Comparison of ENCODE assay signal across 23 cellular contexts in the genomic region with DNA sequence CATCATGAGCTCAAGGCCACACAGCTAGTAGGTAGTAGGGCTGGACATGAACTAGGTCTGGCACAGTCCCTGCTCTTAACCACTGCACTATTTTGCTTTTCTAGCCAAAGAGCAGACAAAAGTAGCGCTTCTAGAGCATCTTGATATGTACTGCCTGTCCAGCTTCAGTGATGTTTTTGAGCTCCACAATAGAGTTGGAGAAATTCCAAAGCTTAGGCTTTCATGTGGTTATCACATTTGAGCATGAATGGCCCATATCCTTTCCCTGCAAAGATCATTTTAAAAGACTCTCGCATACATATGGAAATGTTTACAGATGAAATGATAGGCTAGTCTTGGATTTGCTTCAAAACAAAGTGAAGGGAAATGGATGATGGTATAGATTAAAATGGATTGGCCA.
DNase-seq lines count a peak whose midpoint lies in the region; ATAC-seq and TF ChIP-seq lines count a peak whose summit lies in the region.
"Had no signal": no experiment of that assay in that cellular context is flagged by ENCODE, and none has a peak within 500 bp of the region (broad histone marks: within the 10 kb centered on the region; RNA-seq: fewer than 3 reads in every experiment).

No MANE protein-coding gene starts in this region.

- H4K12ac ChIP-seq in trophoblast cell (ENCODE audit: low read depth, low read length): no peak overlapping the region

- H3K18ac ChIP-seq in trophoblast cell (ENCODE audit: low read length): no peak overlapping the region

- H2AK5ac ChIP-seq in trophoblast cell (ENCODE audit: low read length): no peak overlapping the region

- H3K27ac ChIP-seq in gastrocnemius medialis (peak overlapping the region; percentile 83 to 91 (median 88)), trophoblast cell (ENCODE audit: low read depth, low read length) (no peak overlapping the region), lower lobe of right lung (no peak overlapping the region)

- no peak overlapping the region for H4K8ac ChIP-seq in trophoblast cell (ENCODE audit: low read depth, low read length)

- H3K4me2 ChIP-seq in trophoblast cell (ENCODE audit: low read length): no peak overlapping the region

- no peak overlapping the region for H4K91ac ChIP-seq in trophoblast cell (ENCODE audit: low read depth, low read length)

- H3K23ac ChIP-seq in trophoblast cell (ENCODE audit: low read length): no peak overlapping the region

- H3K9ac ChIP-seq in trophoblast cell (ENCODE audit: low read length): no peak overlapping the region

- H3K79me2 ChIP-seq in trophoblast cell (ENCODE audit: control insufficient read depth, insufficient read depth, low read length, poor library complexity): no peaks in the 10 kb centered on the region

- TF ChIP-seq CTCF in HFF-Myc (IDR thresholded peaks at IDR 0.05; ENCODE audit: low read depth, low read length, missing control alignments) (no peak), fibroblast of pulmonary artery (IDR thresholded peaks at IDR 0.05; ENCODE audit: low read length, missing control alignments) (no peak), gastrocnemius medialis (IDR thresholded peaks at IDR 0.05 in 4 of 5, conservative IDR thresholded peaks at IDR 0.05 in 1 of 5) (no peak), lower lobe of right lung (IDR thresholded peaks at IDR 0.05) (no peak)

- H2BK12ac ChIP-seq in trophoblast cell (ENCODE audit: low read length): no peak overlapping the region

- H3K4ac ChIP-seq in trophoblast cell (ENCODE audit: low read depth, low read length): no peak overlapping the region

- H2BK120ac ChIP-seq in trophoblast cell (ENCODE audit: insufficient read depth, low read length, poor library complexity): no peak overlapping the region

- H3K9me3 ChIP-seq in gastrocnemius medialis: no peaks in the 10 kb centered on the region
- H3K9me3 ChIP-seq in trophoblast cell (ENCODE audit: insufficient read depth, low read depth, low read length): no peaks in the 10 kb centered on the region
- H3K9me3 ChIP-seq in lower lobe of right lung: no peaks in the 10 kb centered on the region
- H3K9me3 ChIP-seq: ovary, Peyer's patch had no signal

- H3K27me3 ChIP-seq in gastrocnemius medialis (no peaks in the 10 kb centered on the region), trophoblast cell (ENCODE audit: insufficient read depth, low read length) (no peaks in the 10 kb centered on the region), lower lobe of right lung (ENCODE audit: low read depth) (no peaks in the 10 kb centered on the region)
- H3K27me3 ChIP-seq: ovary, Peyer's patch had no signal

- H3K14ac ChIP-seq in trophoblast cell (ENCODE audit: low read length): no peak overlapping the region

- in situ Hi-C loops in gastrocnemius medialis (cut with MboI; ENCODE audit: low sequenced_read_pairs in 4 of 4): loop anchor here in 2 of 4 donors (25.0 kb wide), 2 partner anchors 392 to 808 kb away; no protein-coding TSS in a partner anchor

- WGBS in trophoblast cell (ENCODE audit: extremely low coverage, insufficient coverage, insufficient read length): no CpG with 5 or more reads among the region's 2 CpGs

- no peak for TF ChIP-seq POLR2A in gastrocnemius medialis (IDR thresholded peaks at IDR 0.05)

- peaks cover 0 to 15% of the 10 kb centered on the region in 2 donors for H3K36me3 ChIP-seq in gastrocnemius medialis
- H3K36me3 ChIP-seq in trophoblast cell (ENCODE audit: control insufficient read depth in 1 of 2, insufficient read depth in 2 of 2, low read length in 2 of 2): no peaks in the 10 kb centered on the region
- no peaks in the 10 kb centered on the region for H3K36me3 ChIP-seq in lower lobe of right lung
- H3K36me3 ChIP-seq: ovary, Peyer's patch had no signal

- H3K4me1 ChIP-seq in gastrocnemius medialis (peaks cover 57 to 71% of the 10 kb centered on the region in 2 donors), trophoblast cell (ENCODE audit: control insufficient read depth in 1 of 2, insufficient read depth in 2 of 2, low read length in 2 of 2) (no peaks in the 10 kb centered on the region), lower lobe of right lung (peaks cover 13% of the 10 kb centered on the region)
- H3K4me1 ChIP-seq: Peyer's patch had no signal

- H2AFZ ChIP-seq in trophoblast cell (ENCODE audit: insufficient read depth, low read length, poor library complexity): no peak overlapping the region

- no peak overlapping the region for H3K4me3 ChIP-seq in HFF-Myc (replicated peaks; ENCODE audit: low read depth, low read length)
- no peak overlapping the region for H3K4me3 ChIP-seq in fibroblast of pulmonary artery (replicated peaks; ENCODE audit: low read depth, low read length)
- no peak overlapping the region for H3K4me3 ChIP-seq in gastrocnemius medialis
- H3K4me3 ChIP-seq in trophoblast cell (ENCODE audit: low read depth, low read length): no peak overlapping the region
- no peak overlapping the region for H3K4me3 ChIP-seq in lower lobe of right lung
- H3K4me3 ChIP-seq: ovary, Peyer's patch had no signal

- intact Hi-C loops in gastrocnemius medialis (cut with DNase I; ENCODE audit: low total_unique reads) (no loop called here), lower lobe of right lung (cut with DNase I) (no loop called here)

- DNase-seq in HFF-Myc (ENCODE audit: extremely low read depth, low read depth): peak; percentile 25
- DNase-seq in fibroblast of pulmonary artery (ENCODE audit: low read depth): peak; percentile 28
- no peak for DNase-seq in gastrocnemius medialis
- DNase-seq in trophoblast cell: no peak
- no peak for DNase-seq in lower lobe of right lung
- DNase-seq in NCI-H2171 (lab: John Stamatoyannopoulos, UW): no peak
- no peak for DNase-seq in NCI-H1436 (lab: John Stamatoyannopoulos, UW)
- DNase-seq: activated CD4-positive, alpha-beta T cell treated with anti-CD3 and anti-CD28 coated beads for 36 hours; activated CD8-positive, alpha-beta memory T cell treated with anti-CD3 and anti-CD28 coated beads, Interleukin-2, amount 10 ng/mL, durations not matched to agents 7 days and 5 days; activated naive CD8-positive, alpha-beta T cell treated with anti-CD3 and anti-CD28 coated beads, Interleukin-2, amount 50 U/mL, for 24 hours; AML-193; cerebellar nuclear complex; COR-L47; head of caudate nucleus; MV-4-11; naive thymus-derived CD4-positive, alpha-beta T cell; ovary; Peyer's patch; stimulated activated CD4-positive, alpha-beta T cell treated with anti-CD3 and anti-CD28 coated beads, Interleukin-4, amount 100 ng/mL, for 24 hours; substantia nigra had no signal

- no peaks in the 10 kb centered on the region for H3K79me1 ChIP-seq in trophoblast cell (ENCODE audit: low read length)

- ATAC-seq in SK-N-SH treated with all-trans-retinoic acid at 6 μM for 48 hours: peak; percentile 38; the same call in 1 of the 3 replicates
- ATAC-seq in gastrocnemius medialis: no peak
- ATAC-seq in lower lobe of right lung: no peak
- ATAC-seq: activated CD4-positive, alpha-beta T cell treated with anti-CD3 and anti-CD28 coated beads for 36 hours; activated CD8-positive, alpha-beta memory T cell treated with anti-CD3 and anti-CD28 coated beads, Interleukin-2, amount 10 ng/mL, durations not matched to agents 7 days and 5 days; activated naive CD8-positive, alpha-beta T cell treated with anti-CD3 and anti-CD28 coated beads, Interleukin-2, amount 50 U/mL, for 24 hours; activated T-helper 17 cell treated with anti-CD3 and anti-CD28 coated beads, Interleukin-2, amount 50 U/mL, for 72 hours; HCT116; naive thymus-derived CD4-positive, alpha-beta T cell had no signal

- H2BK5ac ChIP-seq in trophoblast cell (ENCODE audit: low read depth, low read length, poor library complexity): no peak overlapping the region

TF ChIP-seq in SK-N-SH treated with all-trans-retinoic acid at 6 μM for 48 hours, 23 proteins besides CTCF, POLR2A, EP300 and RAD21 (continues in another document):
- no peak for TF ChIP-seq ARNTL (CRISPR knock-in tag; IDR thresholded peaks at IDR 0.05; ENCODE audit: borderline replicate concordance, low read depth)
- no peak for TF ChIP-seq SNAI2 (CRISPR knock-in tag; IDR thresholded peaks at IDR 0.05)
- peak; percentile 83 for TF ChIP-seq TCF4 (CRISPR knock-in tag; IDR thresholded peaks at IDR 0.05; ENCODE audit: borderline replicate concordance)
- TF ChIP-seq, protein P1, sequence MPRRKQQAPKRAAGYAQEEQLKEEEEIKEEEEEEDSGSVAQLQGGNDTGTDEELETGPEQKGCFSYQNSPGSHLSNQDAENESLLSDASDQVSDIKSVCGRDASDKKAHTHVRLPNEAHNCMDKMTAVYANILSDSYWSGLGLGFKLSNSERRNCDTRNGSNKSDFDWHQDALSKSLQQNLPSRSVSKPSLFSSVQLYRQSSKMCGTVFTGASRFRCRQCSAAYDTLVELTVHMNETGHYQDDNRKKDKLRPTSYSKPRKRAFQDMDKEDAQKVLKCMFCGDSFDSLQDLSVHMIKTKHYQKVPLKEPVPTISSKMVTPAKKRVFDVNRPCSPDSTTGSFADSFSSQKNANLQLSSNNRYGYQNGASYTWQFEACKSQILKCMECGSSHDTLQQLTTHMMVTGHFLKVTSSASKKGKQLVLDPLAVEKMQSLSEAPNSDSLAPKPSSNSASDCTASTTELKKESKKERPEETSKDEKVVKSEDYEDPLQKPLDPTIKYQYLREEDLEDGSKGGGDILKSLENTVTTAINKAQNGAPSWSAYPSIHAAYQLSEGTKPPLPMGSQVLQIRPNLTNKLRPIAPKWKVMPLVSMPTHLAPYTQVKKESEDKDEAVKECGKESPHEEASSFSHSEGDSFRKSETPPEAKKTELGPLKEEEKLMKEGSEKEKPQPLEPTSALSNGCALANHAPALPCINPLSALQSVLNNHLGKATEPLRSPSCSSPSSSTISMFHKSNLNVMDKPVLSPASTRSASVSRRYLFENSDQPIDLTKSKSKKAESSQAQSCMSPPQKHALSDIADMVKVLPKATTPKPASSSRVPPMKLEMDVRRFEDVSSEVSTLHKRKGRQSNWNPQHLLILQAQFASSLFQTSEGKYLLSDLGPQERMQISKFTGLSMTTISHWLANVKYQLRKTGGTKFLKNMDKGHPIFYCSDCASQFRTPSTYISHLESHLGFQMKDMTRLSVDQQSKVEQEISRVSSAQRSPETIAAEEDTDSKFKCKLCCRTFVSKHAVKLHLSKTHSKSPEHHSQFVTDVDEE (CRISPR knock-in tag; IDR thresholded peaks at IDR 0.05): peak; percentile 72; the same call in 1 of the 2 replicates
- TF ChIP-seq ZC3H10 (CRISPR knock-in tag; IDR thresholded peaks at IDR 0.05): no peak
- TF ChIP-seq RARB (CRISPR knock-in tag; IDR thresholded peaks at IDR 0.05): no peak

Comparison
In these comparisons a context has a peak if more than half of its experiments do, and no peak if none do; other contexts are left out.
1. DNase-seq: peak in HFF-Myc (single experiment) and fibroblast of pulmonary artery (single experiment); none in gastrocnemius medialis (0 of 2), trophoblast cell (0 of 2), lower lobe of right lung (single experiment), NCI-H2171 (single experiment) and NCI-H1436 (single experiment).
2. H3K27ac ChIP-seq: peak in gastrocnemius medialis (4 of 4); none in trophoblast cell (single experiment) and lower lobe of right lung (single experiment).